In the genomic region with DNA sequence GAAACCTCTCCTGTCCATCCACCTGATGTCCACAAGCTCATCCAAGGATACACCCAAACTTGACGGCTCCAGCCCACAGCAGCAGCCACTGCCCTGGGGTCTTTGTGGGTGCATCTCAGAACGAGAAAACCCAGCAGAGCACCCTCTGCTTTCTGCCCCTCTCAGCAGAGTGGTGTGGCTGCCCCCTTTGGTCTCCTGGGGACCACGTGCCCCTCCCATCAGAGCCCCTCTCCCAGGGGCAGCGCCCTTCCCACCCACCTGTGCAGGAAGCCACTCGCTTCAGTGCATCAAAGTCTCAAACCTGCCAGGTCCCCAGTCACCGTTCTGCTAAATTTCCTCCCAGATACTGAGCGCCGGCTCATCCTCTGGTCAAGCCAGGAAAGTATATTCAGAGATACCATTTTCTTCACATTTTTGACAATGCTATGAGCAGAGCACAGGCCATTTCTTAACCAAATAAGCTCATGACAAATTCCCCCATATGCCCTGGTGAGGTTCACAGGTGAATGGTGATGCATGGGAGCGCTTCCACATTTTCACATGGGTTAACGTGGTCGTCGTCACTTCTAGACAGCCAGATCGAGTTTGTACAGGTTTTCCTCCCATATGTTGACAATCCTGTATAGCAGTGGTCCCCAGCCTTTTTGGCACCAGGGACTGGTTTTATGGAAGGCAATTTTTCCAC, we compare ENCODE assay signal across 1 cellular context.
TF ChIP-seq lines count a peak whose summit lies in the region.

No MANE protein-coding gene starts in this region.

TF ChIP-seq in GM12891, 5 proteins besides CTCF, POLR2A, EP300 and RAD21:
- TF ChIP-seq TAF1 (IDR thresholded peaks at IDR 0.05; ENCODE audit: low read depth, low read length) (no peak), POLR2AphosphoS5 (IDR thresholded peaks at IDR 0.05; ENCODE audit: low read depth, low read length) (no peak), POU2F2 (IDR thresholded peaks at IDR 0.05; ENCODE audit: low read depth, low read length) (no peak), PAX5 (IDR thresholded peaks at IDR 0.05; ENCODE audit: insufficient read depth, low read length, severe bottlenecking) (no peak), SPI1 (IDR thresholded peaks at IDR 0.05; ENCODE audit: low read depth, low read length) (no peak)
TF ChIP-seq in GM12891: peak in this region for 0.
